ENCODE assay signal across 8 cellular contexts in the genomic region with DNA sequence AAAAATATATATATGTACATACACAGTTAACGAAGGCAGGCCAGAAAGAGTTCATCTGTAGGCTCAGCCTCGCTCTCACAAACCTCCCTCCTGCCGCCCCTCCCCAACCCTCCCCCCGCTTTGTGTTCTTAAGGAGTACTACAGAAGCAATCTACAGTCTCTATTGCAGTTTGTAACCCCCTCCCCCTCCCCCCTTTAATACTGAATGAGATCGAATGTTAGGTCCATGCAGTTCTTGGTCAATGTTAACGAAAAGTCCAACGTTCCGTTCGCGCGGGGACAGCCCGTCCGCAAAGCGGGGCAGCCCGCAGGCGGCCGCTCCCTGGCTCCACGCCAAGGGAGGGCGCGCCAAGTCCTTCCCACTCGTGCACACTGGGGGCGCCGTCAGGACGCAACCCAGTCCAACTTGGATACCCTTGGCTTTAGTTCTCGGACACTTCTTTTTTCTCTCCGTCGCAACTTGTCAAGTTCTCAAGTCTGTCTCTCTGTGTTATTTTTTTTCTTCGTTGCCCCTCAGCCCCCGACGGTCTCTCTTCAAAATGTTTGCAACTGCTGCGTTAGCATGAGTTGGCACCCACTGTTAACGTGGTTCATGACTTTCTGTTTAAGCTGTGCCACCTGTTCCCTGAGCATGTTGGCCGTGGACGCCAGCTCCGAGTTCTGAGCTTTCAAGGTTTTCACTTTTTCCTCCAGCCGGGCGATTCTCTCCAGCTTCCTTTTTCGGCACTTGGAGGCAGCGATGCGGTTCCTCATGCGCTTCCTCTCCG. TPM values are rescaled to one million over a fixed set of nuclear protein-coding genes. Genes with fewer than 3 reads are reported as not detected.
DNase-seq lines count a peak whose midpoint lies in the region; ATAC-seq, FAIRE-seq and TF ChIP-seq lines count a peak whose summit lies in the region.

No MANE protein-coding gene starts in this region.

- H3K4me1 Mint-ChIP-seq in T-cell, result peaks cover 30 to 35% (median 33%) of the 10 kb centered on the region in 3 donors
- peaks cover 11% of the 10 kb centered on the region for H3K4me1 Mint-ChIP-seq in astrocyte (ENCODE audit: low read depth, unreplicated experiment)

- TF ChIP-seq CTCF in LNCaP clone FGC (IDR thresholded peaks at IDR 0.05; ENCODE audit: control insufficient read depth, extremely low read depth, insufficient read depth), result peak; percentile 26; the same call in 1 of the 2 replicates
- TF ChIP-seq CTCF in astrocyte (IDR thresholded peaks at IDR 0.05; ENCODE audit: insufficient read depth, low read depth, low read length), result peak; percentile 30
- peak; percentile 33 for TF ChIP-seq CTCF in hepatocyte (IDR thresholded peaks at IDR 0.05; ENCODE audit: poor library complexity)

- H3K9me2 ChIP-seq in hepatocyte (replicated peaks; ENCODE audit: insufficient read depth), result no peaks in the 10 kb centered on the region

- peaks cover 8% of the 10 kb centered on the region for H3K36me3 ChIP-seq in astrocyte (ENCODE audit: insufficient read depth, low read length)
- H3K36me3 ChIP-seq in hepatocyte (replicated peaks; ENCODE audit: insufficient read depth, low read depth), result no peaks in the 10 kb centered on the region

- DNase-seq in DMS 273 (lab: John Stamatoyannopoulos, UW; ENCODE audit: unreplicated experiment), result peak; percentile 88
- DNase-seq in LNCaP clone FGC (ENCODE audit: low read depth), result no peak
- peak; percentile 16 to 64 (median 48) for DNase-seq in T-cell
- peak; percentile 51 for DNase-seq in astrocyte (ENCODE audit: low read depth)
- peak; percentile 80 for DNase-seq in hepatocyte (ENCODE audit: low spot score)
- peak; percentile 90 for DNase-seq in retina

- H2AFZ ChIP-seq in astrocyte (ENCODE audit: low read depth, low read length) (no peak overlapping the region), hepatocyte (no peak overlapping the region)

- no peaks in the 10 kb centered on the region for H3K9me3 Mint-ChIP-seq in T-cell
- no peaks in the 10 kb centered on the region for H3K9me3 Mint-ChIP-seq in astrocyte (ENCODE audit: unreplicated experiment)

- H4K20me1 ChIP-seq in astrocyte (ENCODE audit: insufficient read depth, low read length), result peaks cover 41% of the 10 kb centered on the region
- H4K20me1 ChIP-seq in hepatocyte (ENCODE audit: insufficient read depth, poor library complexity, severe bottlenecking), result peaks cover 34% of the 10 kb centered on the region

- peak overlapping the region; percentile 95 to 98 (median 97) for H3K4me3 Mint-ChIP-seq in T-cell
- H3K4me3 Mint-ChIP-seq in astrocyte (ENCODE audit: unreplicated experiment), result peak overlapping the region; percentile 95

- H3K9me3 ChIP-seq in astrocyte (ENCODE audit: insufficient read depth, low read depth, low read length) (no peaks in the 10 kb centered on the region), hepatocyte (ENCODE audit: low read depth) (no peaks in the 10 kb centered on the region)

- H3K27me3 ChIP-seq in astrocyte (ENCODE audit: insufficient read depth, low read length) (no peaks in the 10 kb centered on the region), hepatocyte (no peaks in the 10 kb centered on the region)

- no peak for FAIRE-seq in astrocyte (lab: Jason Lieb, UNC)

- 4% methylated on average over 41 of the region's 42 CpGs for WGBS in hepatocyte (ENCODE audit: low lambda C conversion rate, missing lambda C conversion rate)

- H3K27me3 Mint-ChIP-seq in T-cell (peaks cover 0 to 2% of the 10 kb centered on the region in 2 donors), astrocyte (ENCODE audit: low read depth, unreplicated experiment) (no peaks in the 10 kb centered on the region)

- CTCF ChIA-PET in T-cell (lab: Charles Lee), result interaction anchor here (0.6 to 1.4 kb wide), 4 partner anchors 9 to 280 kb away, joined by 3 to 8 read pairs (median 4); no protein-coding TSS in a partner anchor

- ATAC-seq in T-cell (replicated peaks in 1 of 4) (no peak), GM18873 (IDR thresholded peaks at IDR 0.05; ENCODE audit: low FRiP score, unreplicated experiment) (no peak), GM18519 (IDR thresholded peaks at IDR 0.05; ENCODE audit: low FRiP score, unreplicated experiment) (no peak)

- H3K27ac ChIP-seq in astrocyte (ENCODE audit: low read depth, low read length), result peak overlapping the region; percentile 90
- peak overlapping the region; percentile 95 for H3K27ac ChIP-seq in hepatocyte

- H3K27ac Mint-ChIP-seq in T-cell (peak overlapping the region; percentile 49 to 55), astrocyte (ENCODE audit: unreplicated experiment) (peak overlapping the region; percentile 99)

- H3K4me3 ChIP-seq in LNCaP clone FGC (ENCODE audit: low read depth, low read length) (peak overlapping the region; percentile 92), astrocyte (ENCODE audit: insufficient read depth, low read depth, low read length) (peak overlapping the region; percentile 98), hepatocyte (peak overlapping the region; percentile 91)

- H3K79me2 ChIP-seq in astrocyte (ENCODE audit: insufficient read depth, low read length) (peaks cover 38% of the 10 kb centered on the region), hepatocyte (peaks cover 32% of the 10 kb centered on the region)

- H3K4me2 ChIP-seq in astrocyte (ENCODE audit: low read length), result peak overlapping the region; percentile 89
- H3K4me2 ChIP-seq in hepatocyte, result peak overlapping the region; percentile 75

- H3K9ac ChIP-seq in astrocyte (ENCODE audit: low read length), result peak overlapping the region; percentile 99

- POLR2A ChIA-PET in T-cell (lab: Charles Lee), result interaction anchor here (0.6 to 2.0 kb wide), 6 partner anchors 10 to 917 kb away, joined by 3 to 8 read pairs (median 6); no protein-coding TSS in a partner anchor

- H3K4me1 ChIP-seq in astrocyte (ENCODE audit: insufficient read depth, low read length) (peaks cover 17% of the 10 kb centered on the region), hepatocyte (ENCODE audit: insufficient read depth) (peaks cover 6% of the 10 kb centered on the region)

- H3K36me3 Mint-ChIP-seq in T-cell (peaks cover 9% of the 10 kb centered on the region), astrocyte (ENCODE audit: low read depth, unreplicated experiment) (peaks cover 21% of the 10 kb centered on the region)

RNA-seq across cellular contexts. Expression of gene JUN, which starts 2.1 kb away (rescaled TPM):
- 1,000 to 10,000 TPM in 1 of 5 donors, 100 to 1,000 TPM in 1, 10 to 100 TPM in 3; 43.2 to 1,335 (median 56.6) TPM for total RNA-seq in T-cell
- 100 and 101 TPM in 2 replicates for total RNA-seq in astrocyte
- total RNA-seq in hepatocyte, result 289 and 351 TPM in 2 replicates
- 170 and 189 TPM in 2 replicates for polyA plus RNA-seq in hepatocyte
